In genomic region chr11:44016546-44017442, GRCh38 we compare ENCODE assay signal across 17 cellular contexts. TPM values are rescaled to one million over a fixed set of nuclear protein-coding genes. Genes with fewer than 3 reads are reported as not detected.
DNase-seq lines count a peak whose midpoint lies in the region; ATAC-seq and TF ChIP-seq lines count a peak whose summit lies in the region.
"Had no signal": no experiment of that assay in that cellular context is flagged by ENCODE, and none has a peak within 500 bp of the region (broad histone marks: within the 10 kb centered on the region; RNA-seq: fewer than 3 reads in every experiment).

No MANE protein-coding gene starts in this region.

- TF ChIP-seq CTCF in left ventricle myocardium inferior (IDR thresholded peaks at IDR 0.05; ENCODE audit: borderline replicate concordance): no peak

- intact Hi-C loops in left ventricle myocardium inferior (cut with micrococcal nuclease): no loop called here
- intact Hi-C loops in Right ventricle myocardium inferior (cut with DNase I): no loop called here
- intact Hi-C loops in posterior vena cava (cut with DNase I): loop anchor here in 1 of 2 donors (5.0 kb wide), 1 partner anchor 64 kb away; no protein-coding TSS in a partner anchor
- intact Hi-C loops in aorta (cut with DNase I): loop anchor here in 1 of 2 donors (2.0 to 5.0 kb wide), 3 partner anchors 14 to 69 kb away; no protein-coding TSS in a partner anchor

- H3K9me3 ChIP-seq in left ventricle myocardium inferior (replicated peaks): peaks cover 2% of the 10 kb centered on the region
- no peaks in the 10 kb centered on the region for H3K9me3 ChIP-seq in aorta (ENCODE audit: control insufficient read depth, low read length)
- H3K9me3 ChIP-seq: MG63, tibial nerve had no signal

- H3K27ac ChIP-seq in left ventricle myocardium inferior (replicated peaks) (peak overlapping the region; percentile 64), aorta (ENCODE audit: low read depth in 1 of 2, low read length in 2 of 2) (peak overlapping the region; percentile 88 to 89)

- in situ Hi-C loops in KBM-7 (cut with MboI; ENCODE audit: low pct_unique_long_range_greater_than_20kb, low sequenced_read_pairs): no loop called here

- 33 to 48% methylated on average over 2 of the region's 2 CpGs for WGBS in aorta, 2 donors

- H3K4me1 ChIP-seq in left ventricle myocardium inferior (peaks cover 40% of the 10 kb centered on the region), aorta (ENCODE audit: control insufficient read depth in 1 of 2, insufficient read depth in 2 of 2, low read length in 2 of 2) (peaks cover 3% of the 10 kb centered on the region in 2 donors)

- H3K4me3 ChIP-seq in left ventricle myocardium inferior (no peak overlapping the region), aorta (ENCODE audit: low read length in 2 of 2) (no peak overlapping the region)
- H3K4me3 ChIP-seq: dorsolateral prefrontal cortex, MG63, tibial nerve had no signal

- DNase-seq in left ventricle myocardium inferior: no peak
- DNase-seq in Right ventricle myocardium inferior (ENCODE audit: missing footprints): no peak
- peak; percentile 34 for DNase-seq in ecto neural progenitor cell (ENCODE audit: low spot score)
- peak; percentile 44 for DNase-seq in posterior vena cava (ENCODE audit: low spot score)
- DNase-seq in aorta: no peak
- DNase-seq in NCI-H510A (lab: John Stamatoyannopoulos, UW): no peak
- no peak for DNase-seq in KBM-7
- DNase-seq: amygdala; GDM1; naive thymus-derived CD4-positive, alpha-beta T cell; NCI-H2029; OCI-M1 had no signal

- no peaks in the 10 kb centered on the region for H3K27me3 ChIP-seq in left ventricle myocardium inferior (ENCODE audit: low read depth)
- no peaks in the 10 kb centered on the region for H3K27me3 ChIP-seq in aorta (ENCODE audit: control insufficient read depth in 1 of 2, insufficient read depth in 2 of 2, low read length in 1 of 2)
- H3K27me3 ChIP-seq: dorsolateral prefrontal cortex, tibial nerve had no signal

- H3K36me3 ChIP-seq in left ventricle myocardium inferior (no peaks in the 10 kb centered on the region), aorta (ENCODE audit: control insufficient read depth in 1 of 2, insufficient read depth in 2 of 2, low read length in 1 of 2) (no peaks in the 10 kb centered on the region)
- H3K36me3 ChIP-seq: MG63, tibial nerve had no signal

- ATAC-seq in Right ventricle myocardium inferior: no peak
- ATAC-seq in aorta (ENCODE audit: low FRiP score): peak; percentile 31
- no peak for ATAC-seq in GM21717 (IDR thresholded peaks at IDR 0.05; ENCODE audit: unreplicated experiment)
- ATAC-seq: naive thymus-derived CD4-positive, alpha-beta T cell had no signal

RNA-seq across cellular contexts. Expression of gene ACCSL, which starts 31.0 kb away (rescaled TPM):
- not detected for total RNA-seq in left ventricle myocardium inferior
- not detected for total RNA-seq in Right ventricle myocardium inferior
- not detected for total RNA-seq in posterior vena cava
- not detected for total RNA-seq in aorta
- not detected for polyA plus RNA-seq in aorta
- total RNA-seq: naive thymus-derived CD4-positive, alpha-beta T cell had no signal
- polyA plus RNA-seq: AG04450; naive thymus-derived CD4-positive, alpha-beta T cell had no signal

RNA-seq across cellular contexts. Expression of gene ACCS, which starts 49.3 kb away (rescaled TPM):
- total RNA-seq in left ventricle myocardium inferior (7.9 TPM), Right ventricle myocardium inferior (7.0 TPM), posterior vena cava (10 to 100 TPM; 18.5 to 30.5 TPM), aorta (10 to 100 TPM; 31.7 to 88.9 TPM)
- 10 to 100 TPM in 1 of 2 donors, 1 to 10 TPM in 1; 8.8 to 92.5 TPM for polyA plus RNA-seq in aorta

Comparison
In these comparisons a context has a peak if more than half of its experiments do, and no peak if none do; other contexts are left out.
1. DNase-seq: peak in ecto neural progenitor cell (single experiment) and posterior vena cava (single experiment); none in left ventricle myocardium inferior (single experiment), Right ventricle myocardium inferior (single experiment), aorta (0 of 2), NCI-H510A (single experiment) and KBM-7 (single experiment).